In genomic region chr11:33259869-33260268, GRCh38 we compare ENCODE assay signal across 9 cellular contexts. TPM values are rescaled to one million over a fixed set of nuclear protein-coding genes. Genes with fewer than 3 reads are reported as not detected.
DNase-seq lines count a peak whose midpoint lies in the region; ATAC-seq and TF ChIP-seq lines count a peak whose summit lies in the region.
"Had no signal": no experiment of that assay in that cellular context is flagged by ENCODE, and none has a peak within 500 bp of the region (broad histone marks: within the 10 kb centered on the region; RNA-seq: fewer than 3 reads in every experiment).

No MANE protein-coding gene starts in this region.

- ATAC-seq in SK-N-SH treated with all-trans-retinoic acid at 6 μM for 48 hours (no peak), gastroesophageal sphincter (no peak), GM19397 (IDR thresholded peaks at IDR 0.05; ENCODE audit: unreplicated experiment) (no peak), HG02884 (IDR thresholded peaks at IDR 0.05; ENCODE audit: unreplicated experiment) (no peak)
- ATAC-seq in stimulated activated naive CD8-positive, alpha-beta T cell treated with anti-CD3 and anti-CD28 coated beads, Interleukin-15, amount 100 ng/mL, for 72 hours = no peak

- peaks cover 69% of the 10 kb centered on the region for H3K79me2 ChIP-seq in SK-N-SH (ENCODE audit: insufficient read depth)

- peaks cover 36% of the 10 kb centered on the region for H3F3A ChIP-seq in SK-N-SH (replicated peaks; ENCODE audit: insufficient read depth)

- peaks cover 63% of the 10 kb centered on the region for H4K20me1 ChIP-seq in SK-N-SH (ENCODE audit: insufficient read depth)

- no peak for TF ChIP-seq RAD21 in SK-N-SH (IDR thresholded peaks at IDR 0.05; ENCODE audit: low read length)

- H3K27me3 Mint-ChIP-seq in stimulated activated naive CD8-positive, alpha-beta T cell treated with anti-CD3 and anti-CD28 coated beads, Interleukin-15, amount 100 ng/mL, for 72 hours = no peaks in the 10 kb centered on the region

- H3K9me3 Mint-ChIP-seq in stimulated activated naive CD8-positive, alpha-beta T cell treated with anti-CD3 and anti-CD28 coated beads, Interleukin-15, amount 100 ng/mL, for 72 hours = no peaks in the 10 kb centered on the region

- no peak for TF ChIP-seq POLR2A in gastroesophageal sphincter (IDR thresholded peaks at IDR 0.05)

- peak overlapping the region; percentile 66 to 86; a peak in 3 of 4 replicates for H3K4me3 ChIP-seq in SK-N-SH (ENCODE audit: low read depth in 2 of 2, low read length in 1 of 2)
- peak overlapping the region; percentile 89 for H3K4me3 ChIP-seq in WI38 (ENCODE audit: low read depth, low read length)
- H3K4me3 ChIP-seq in gastroesophageal sphincter = peak overlapping the region; percentile 94 to 97

- CTCF ChIA-PET in SK-N-SH (lab: Yijun Ruan, JAX) = interaction anchor here (1.1 to 1.2 kb wide), 2 partner anchors 93 to 95 kb away, joined by 3 read pairs; no protein-coding TSS in a partner anchor

- 68% methylated on average over 2 of the region's 2 CpGs for WGBS in SK-N-SH (ENCODE audit: low lambda C conversion rate)
- WGBS in gastroesophageal sphincter (ENCODE audit: low coverage in 1 of 2), 2 donors = 18 to 23% methylated on average over 2 of the region's 2 CpGs

- H3K9ac ChIP-seq in SK-N-SH = peak overlapping the region; percentile 100; the same call in 1 of the 2 replicates

- H3K4me2 ChIP-seq in SK-N-SH = peak overlapping the region; percentile 92

- H3K27me3 ChIP-seq in SK-N-SH (ENCODE audit: insufficient read depth) = no peaks in the 10 kb centered on the region
- H3K27me3 ChIP-seq in gastroesophageal sphincter = no peaks in the 10 kb centered on the region

- TF ChIP-seq CTCF in SK-N-SH (IDR thresholded peaks at IDR 0.05) (no peak), WI38 (IDR thresholded peaks at IDR 0.05; ENCODE audit: low read depth, low read length) (no peak), gastroesophageal sphincter (IDR thresholded peaks at IDR 0.05) (no peak)

- peaks cover 15 to 45% of the 10 kb centered on the region in 2 experiments; a peak in 3 of 4 replicates for H3K4me1 ChIP-seq in SK-N-SH (ENCODE audit: control insufficient read depth in 1 of 2, insufficient read depth in 2 of 2, low read depth in 1 of 2, low read length in 1 of 2)
- peaks cover 12 to 62% (median 22%) of the 10 kb centered on the region in 3 donors for H3K4me1 ChIP-seq in gastroesophageal sphincter

- no peak overlapping the region for H3K27ac Mint-ChIP-seq in stimulated activated naive CD8-positive, alpha-beta T cell treated with anti-CD3 and anti-CD28 coated beads, Interleukin-15, amount 100 ng/mL, for 72 hours

- peaks cover 48% of the 10 kb centered on the region for H3K4me1 Mint-ChIP-seq in stimulated activated naive CD8-positive, alpha-beta T cell treated with anti-CD3 and anti-CD28 coated beads, Interleukin-15, amount 100 ng/mL, for 72 hours

- DNase-seq in SK-N-SH (no peak), NCI-H187 (lab: John Stamatoyannopoulos, UW) (no peak)
- no peak for DNase-seq in stimulated activated naive CD8-positive, alpha-beta T cell treated with anti-CD3 and anti-CD28 coated beads, Interleukin-15, amount 100 ng/mL, for 72 hours
- DNase-seq: small intestine had no signal

- peak overlapping the region; percentile 23 to 97 for H3K27ac ChIP-seq in SK-N-SH (ENCODE audit: low read depth in 2 of 2, low read length in 1 of 2)
- H3K27ac ChIP-seq in gastroesophageal sphincter = peak overlapping the region; percentile 98 to 100 (median 100)

- TF ChIP-seq EP300 in SK-N-SH (IDR thresholded peaks at IDR 0.05; ENCODE audit: borderline replicate concordance in 1 of 2, low read depth in 1 of 2, low read length in 1 of 2) (no peak), gastroesophageal sphincter (IDR thresholded peaks at IDR 0.05) (no peak)

- POLR2A ChIA-PET in SK-N-SH (lab: Yijun Ruan, JAX) = no interaction called here

- H3K36me3 ChIP-seq in SK-N-SH (replicated peaks in 1 of 2; ENCODE audit: control insufficient read depth in 1 of 2, insufficient read depth in 2 of 2, low read length in 1 of 2) = no peaks in the 10 kb centered on the region
- no peaks in the 10 kb centered on the region for H3K36me3 ChIP-seq in gastroesophageal sphincter

- H3K9me3 ChIP-seq in SK-N-SH (no peaks in the 10 kb centered on the region), gastroesophageal sphincter (no peaks in the 10 kb centered on the region)

- H2AFZ ChIP-seq in SK-N-SH (ENCODE audit: low read depth) = no peak overlapping the region

- H3K9me2 ChIP-seq in SK-N-SH = no peaks in the 10 kb centered on the region

- H3K4me3 Mint-ChIP-seq in stimulated activated naive CD8-positive, alpha-beta T cell treated with anti-CD3 and anti-CD28 coated beads, Interleukin-15, amount 100 ng/mL, for 72 hours = peak overlapping the region; percentile 15 to 94

TF ChIP-seq in SK-N-SH, 30 proteins besides CTCF, POLR2A, EP300 and RAD21 (continues in another document):
- TF ChIP-seq FOSL2 (IDR thresholded peaks at IDR 0.05; ENCODE audit: borderline replicate concordance, low read depth) (no peak), ZBTB33 (IDR thresholded peaks at IDR 0.05; ENCODE audit: borderline replicate concordance, low read depth) (no peak), PBX3 (IDR thresholded peaks at IDR 0.05) (no peak), CHD2 (IDR thresholded peaks at IDR 0.05; ENCODE audit: low read length, partially characterized antibody) (no peak), SIN3A (IDR thresholded peaks at IDR 0.05; ENCODE audit: borderline replicate concordance, low read depth, low read length) (no peak)

TF ChIP-seq in SK-N-SH treated with all-trans-retinoic acid at 6 μM for 48 hours, 23 proteins besides CTCF, POLR2A, EP300 and RAD21:
- no peak for TF ChIP-seq GLIS3 (CRISPR knock-in tag; IDR thresholded peaks at IDR 0.05)
- TF ChIP-seq TCF4 (CRISPR knock-in tag; IDR thresholded peaks at IDR 0.05; ENCODE audit: borderline replicate concordance) = no peak
- TF ChIP-seq CSDC2 (CRISPR knock-in tag; IDR thresholded peaks at IDR 0.05) = no peak

RNA-seq across cellular contexts. Expression of gene HIPK3, which starts 2.7 kb away (rescaled TPM):
- 5.2 and 7.0 TPM in 2 replicates for polyA plus RNA-seq in SK-N-SH (2012; rRNA removed)
- polyA plus RNA-seq in SK-N-SH (2012; cell fraction: cytosol; rRNA removed) = 6.8 TPM in 2 replicates
- polyA plus RNA-seq in SK-N-SH (2012; cell fraction: nucleus; rRNA removed) = 8.2 and 13.7 TPM in 2 replicates
- 100 to 1,000 TPM; 292 to 331 (median 308) TPM for total RNA-seq in gastroesophageal sphincter
